In genomic region chr15:22786868-22787698, GRCh38 we compare ENCODE assay signal across 8 cellular contexts. TPM values are rescaled to one million over a fixed set of nuclear protein-coding genes. Genes with fewer than 3 reads are reported as not detected.
DNase-seq lines count a peak whose midpoint lies in the region; ATAC-seq and TF ChIP-seq lines count a peak whose summit lies in the region.

No MANE protein-coding gene starts in this region.

- H3K36me3 Mint-ChIP-seq in stimulated activated naive CD8-positive, alpha-beta T cell treated with anti-CD3 and anti-CD28 coated beads, Interleukin-15, Interleukin-2, amounts not matched to agents 100 ng/mL and 50 ng/mL, for 24 hours (ENCODE audit: low read depth), result peaks cover 9% of the 10 kb centered on the region

- H3K36me3 ChIP-seq in colonic mucosa (no peaks in the 10 kb centered on the region), liver (ENCODE audit: control insufficient read depth in 4 of 4, insufficient read depth in 3 of 4, low read depth in 1 of 4, low read length in 3 of 4) (no peaks in the 10 kb centered on the region)

- H3K4me3 ChIP-seq in AG10803 (ENCODE audit: low read length) (peak overlapping the region; percentile 63), colonic mucosa (peak overlapping the region; percentile 79), liver (ENCODE audit: low read depth in 1 of 3, low read length in 3 of 3) (peak overlapping the region; percentile 63 to 97 (median 70))

- no peaks in the 10 kb centered on the region for H3K27me3 Mint-ChIP-seq in stimulated activated naive CD8-positive, alpha-beta T cell treated with anti-CD3 and anti-CD28 coated beads, Interleukin-15, Interleukin-2, amounts not matched to agents 100 ng/mL and 50 ng/mL, for 24 hours

- no peak for TF ChIP-seq RAD21 in liver (IDR thresholded peaks at IDR 0.05)

- H3K27ac Mint-ChIP-seq in stimulated activated naive CD8-positive, alpha-beta T cell treated with anti-CD3 and anti-CD28 coated beads, Interleukin-15, Interleukin-2, amounts not matched to agents 100 ng/mL and 50 ng/mL, for 24 hours, result peak overlapping the region; percentile 76

- ATAC-seq in GM18873 (IDR thresholded peaks at IDR 0.05; ENCODE audit: low FRiP score, unreplicated experiment) (peak; percentile 34), HG03103 (IDR thresholded peaks at IDR 0.05; ENCODE audit: low read depth, unreplicated experiment) (peak; percentile 23), SK-N-SH treated with all-trans-retinoic acid at 6 μM for 48 hours (peak; percentile 46), GM21526 (IDR thresholded peaks at IDR 0.05; ENCODE audit: low FRiP score, unreplicated experiment) (no peak)

- H3K27ac ChIP-seq in colonic mucosa, result peak overlapping the region; percentile 50
- H3K27ac ChIP-seq in liver (ENCODE audit: low read depth in 1 of 2, low read length in 2 of 2), result peak overlapping the region; percentile 23 to 46

- TF ChIP-seq CTCF in AG10803 (conservative IDR thresholded peaks at IDR 0.05; ENCODE audit: low read length) (no peak), colonic mucosa (IDR thresholded peaks at IDR 0.05) (no peak), liver (IDR thresholded peaks at IDR 0.05; ENCODE audit: low read depth, low read length, missing input control) (no peak)

- H3K9me3 Mint-ChIP-seq in stimulated activated naive CD8-positive, alpha-beta T cell treated with anti-CD3 and anti-CD28 coated beads, Interleukin-15, Interleukin-2, amounts not matched to agents 100 ng/mL and 50 ng/mL, for 24 hours, result peaks cover 5% of the 10 kb centered on the region

- intact Hi-C loops in colonic mucosa (cut with DNase I), result loop anchor here (5.0 kb wide), 1 partner anchor 50 kb away; the partner anchor contains the start of gene NIPA2

- DNase-seq in AG10803 (ENCODE audit: low read depth) (peak; percentile 15), colonic mucosa (peak; percentile 33)

- WGBS in liver, result 4% methylated on average over 83 of the region's 83 CpGs

- no peaks in the 10 kb centered on the region for H3K27me3 ChIP-seq in colonic mucosa
- no peaks in the 10 kb centered on the region for H3K27me3 ChIP-seq in liver (ENCODE audit: control insufficient read depth in 4 of 4, insufficient read depth in 4 of 4, low read length in 3 of 4)

- H3K4me1 ChIP-seq in colonic mucosa (no peaks in the 10 kb centered on the region), liver (ENCODE audit: control insufficient read depth in 4 of 4, insufficient read depth in 4 of 4, low read length in 3 of 4) (peaks cover 3 to 13% (median 7%) of the 10 kb centered on the region in 4 donors)

- peak overlapping the region; percentile 90 for H3K4me3 Mint-ChIP-seq in stimulated activated naive CD8-positive, alpha-beta T cell treated with anti-CD3 and anti-CD28 coated beads, Interleukin-15, Interleukin-2, amounts not matched to agents 100 ng/mL and 50 ng/mL, for 24 hours

- H3K9me3 ChIP-seq in colonic mucosa (no peaks in the 10 kb centered on the region), liver (ENCODE audit: control insufficient read depth in 4 of 4, low read length in 3 of 4) (peaks cover 0 to 6% (median 1%) of the 10 kb centered on the region in 4 donors)

- H3K9ac ChIP-seq in colonic mucosa (ENCODE audit: low read depth in 2 of 2, low read length in 2 of 2) (peak overlapping the region; percentile 66 to 70), liver (ENCODE audit: low read depth in 1 of 2, low read length in 2 of 2) (no peak overlapping the region)

- H3K4me1 Mint-ChIP-seq in stimulated activated naive CD8-positive, alpha-beta T cell treated with anti-CD3 and anti-CD28 coated beads, Interleukin-15, Interleukin-2, amounts not matched to agents 100 ng/mL and 50 ng/mL, for 24 hours (ENCODE audit: low read depth), result peaks cover 48% of the 10 kb centered on the region

TF ChIP-seq in SK-N-SH treated with all-trans-retinoic acid at 6 μM for 48 hours, 23 proteins besides CTCF, POLR2A, EP300 and RAD21:
- no peak for TF ChIP-seq SNAI2 (CRISPR knock-in tag; IDR thresholded peaks at IDR 0.05)

TF ChIP-seq in liver, 16 proteins besides CTCF, POLR2A, EP300 and RAD21:
- TF ChIP-seq SP1 (IDR thresholded peaks at IDR 0.05) (no peak), RXRA (IDR thresholded peaks at IDR 0.05) (no peak), HNF4A (conservative IDR thresholded peaks at IDR 0.05) (no peak), REST (IDR thresholded peaks at IDR 0.05) (no peak), JUND (IDR thresholded peaks at IDR 0.05) (no peak), HNF4G (IDR thresholded peaks at IDR 0.05) (no peak), NR2F2 (IDR thresholded peaks at IDR 0.05) (no peak), MAX (IDR thresholded peaks at IDR 0.05) (no peak), ZBTB33 (IDR thresholded peaks at IDR 0.05) (no peak), FOXA1 (IDR thresholded peaks at IDR 0.05) (no peak), TAF1 (conservative IDR thresholded peaks at IDR 0.05) (no peak), FOXA2 (IDR thresholded peaks at IDR 0.05) (no peak), YY1 (IDR thresholded peaks at IDR 0.05) (no peak), EGR1 (IDR thresholded peaks at IDR 0.05; ENCODE audit: low read depth in 2 of 2) (no peak)
TF ChIP-seq in liver: peak in this region for 0.

RNA-seq across cellular contexts. Expression of gene NIPA1, which starts 0.6 kb away (rescaled TPM):
- total RNA-seq in colonic mucosa (10 to 100 TPM; 12.2 to 22.4 TPM), liver (1 to 10 TPM; 3.8 to 8.8 TPM)
- polyA plus RNA-seq in liver, result 1 to 10 TPM; 2.7 to 3.8 TPM

RNA-seq across cellular contexts. Expression of gene NIPA2, which starts 51.4 kb away (rescaled TPM):
- total RNA-seq in colonic mucosa (10 to 100 TPM; 72.2 to 99.5 TPM), liver (10 to 100 TPM; 26.7 to 31.6 TPM)
- polyA plus RNA-seq in liver, result 10 to 100 TPM; 11.7 to 15.2 TPM

Comparison
In these comparisons a context has a peak if more than half of its experiments do, and no peak if none do; other contexts are left out.
1. H3K9ac ChIP-seq: peak in colonic mucosa (2 of 2); none in liver (0 of 2).
2. Peak in every context shown above with its lines, with median percentiles within 50 percentile points of each other: H3K4me3 ChIP-seq.